Comparison of ENCODE assay signal across 17 cellular contexts in genomic region chr3:127770671-127771370, GRCh38. TPM values are rescaled to one million over a fixed set of nuclear protein-coding genes. Genes with fewer than 3 reads are reported as not detected.
DNase-seq lines count a peak whose midpoint lies in the region; ATAC-seq, FAIRE-seq and TF ChIP-seq lines count a peak whose summit lies in the region.
"Had no signal": no experiment of that assay in that cellular context is flagged by ENCODE, and none has a peak within 500 bp of the region (broad histone marks: within the 10 kb centered on the region; RNA-seq: fewer than 3 reads in every experiment).

No MANE protein-coding gene starts in this region.

- CTCF ChIA-PET in GM12878 (lab: Yijun Ruan, JAX): interaction anchor here (0.7 kb wide), 1 partner anchor 124 kb away, joined by 3 read pairs; no protein-coding TSS in a partner anchor

- H3K27ac ChIP-seq in GM12878 (ENCODE audit: control insufficient read depth, insufficient read depth) (peak overlapping the region; percentile 33; the same call in 1 of the 2 replicates), psoas muscle (no peak overlapping the region), neural progenitor cell (no peak overlapping the region), left ventricle myocardium inferior (replicated peaks) (no peak overlapping the region), uterus (no peak overlapping the region)
- H3K27ac ChIP-seq: SK-N-MC, thyroid gland had no signal

- H3K9me3 Mint-ChIP-seq in neural progenitor cell: peaks cover 16% of the 10 kb centered on the region

- H3K79me2 ChIP-seq in GM12878 (ENCODE audit: control insufficient read depth, insufficient read depth, low read length): peaks cover 57% of the 10 kb centered on the region
- H3K79me2 ChIP-seq in neural progenitor cell (ENCODE audit: low read depth): no peaks in the 10 kb centered on the region

- H3K4me2 ChIP-seq in GM12878 (ENCODE audit: control insufficient read depth, insufficient read depth) (no peak overlapping the region), neural progenitor cell (no peak overlapping the region)

- TF ChIP-seq POLR2A in GM12878 (IDR thresholded peaks at IDR 0.05; ENCODE audit: low read depth, low read length): no peak
- TF ChIP-seq POLR2A in uterus (IDR thresholded peaks at IDR 0.05): no peak

- H4K20me1 ChIP-seq in GM12878 (ENCODE audit: control insufficient read depth, insufficient read depth) (no peaks in the 10 kb centered on the region), neural progenitor cell (ENCODE audit: low read depth) (no peaks in the 10 kb centered on the region)

- H3K4me3 ChIP-seq in GM12878 (no peak overlapping the region), psoas muscle (no peak overlapping the region), neural progenitor cell (no peak overlapping the region), left ventricle myocardium inferior (no peak overlapping the region), uterus (no peak overlapping the region)
- H3K4me3 ChIP-seq: coronary artery, heart right ventricle, SK-N-MC, thyroid gland had no signal

- H3K36me3 Mint-ChIP-seq in neural progenitor cell: no peaks in the 10 kb centered on the region

- FAIRE-seq in GM12878 (lab: Jason Lieb, UNC): no peak
- FAIRE-seq: astrocyte had no signal

- RAD21 ChIA-PET in GM12878 (lab: Charles Lee; ENCODE audit: unreplicated experiment): interaction anchor here (10.7 kb wide), 1 partner anchor 18 kb away, joined by 149 read pairs; no protein-coding TSS in a partner anchor

- H3K27ac Mint-ChIP-seq in neural progenitor cell: no peak overlapping the region
- H3K27ac Mint-ChIP-seq: CD4-positive, alpha-beta memory T cell had no signal

- H3K27me3 Mint-ChIP-seq in neural progenitor cell (ENCODE audit: insufficient read depth, low read depth): peaks cover 4% of the 10 kb centered on the region

- in situ Hi-C loops in GM12878 (cut with MboI): no loop called here

- no peak overlapping the region for H3K9ac ChIP-seq in GM12878 (ENCODE audit: control insufficient read depth, insufficient read depth, low read length)
- no peak overlapping the region for H3K9ac ChIP-seq in neural progenitor cell

- H3K9me3 ChIP-seq in GM12878 (replicated peaks; ENCODE audit: control insufficient read depth, insufficient read depth, low read length): no peaks in the 10 kb centered on the region; the same call in 2 of the 3 replicates
- H3K9me3 ChIP-seq in psoas muscle: no peaks in the 10 kb centered on the region
- H3K9me3 ChIP-seq in neural progenitor cell (ENCODE audit: low read depth): no peaks in the 10 kb centered on the region
- H3K9me3 ChIP-seq in left ventricle myocardium inferior (replicated peaks): peaks cover 18% of the 10 kb centered on the region
- peaks cover 0 to 13% of the 10 kb centered on the region in 2 donors for H3K9me3 ChIP-seq in uterus
- H3K9me3 ChIP-seq: thyroid gland had no signal

- intact Hi-C loops in GM12878 (cut with micrococcal nuclease; ENCODE audit: unreplicated experiment): no loop called here
- intact Hi-C loops in psoas muscle (cut with DNase I): no loop called here
- intact Hi-C loops in left ventricle myocardium inferior (cut with micrococcal nuclease): no loop called here
- intact Hi-C loops in uterus (cut with DNase I; ENCODE audit: low total_unique reads): no loop called here

- H3F3A ChIP-seq in neural progenitor cell (ENCODE audit: low read depth): no peaks in the 10 kb centered on the region

- H3K4me3 Mint-ChIP-seq in neural progenitor cell: no peak overlapping the region
- H3K4me3 Mint-ChIP-seq: CD4-positive, alpha-beta memory T cell had no signal

- no TSS peak for BruUV-seq in GM12878 (replicated peaks; lab: Mats Ljungman, UMichigan)

- SMC1A ChIA-PET in GM12878 (lab: Charles Lee; ENCODE audit: uncharacterized antibody, unreplicated experiment): interaction anchor here (1.2 to 12.3 kb wide), 4 partner anchors 18 to 64 kb away, joined by 3 to 205 read pairs (median 4); no protein-coding TSS in a partner anchor

- peaks cover 16% of the 10 kb centered on the region for H3K4me1 Mint-ChIP-seq in neural progenitor cell

- no peak for TF ChIP-seq EP300 in GM12878 (IDR thresholded peaks at IDR 0.05; ENCODE audit: borderline replicate concordance in 1 of 2, control insufficient read depth in 1 of 2, low read depth in 2 of 2, low read length in 2 of 2)

- no peak for ATAC-seq in GM12878
- ATAC-seq in psoas muscle: no peak
- ATAC-seq: heart right ventricle had no signal

- H3K4me1 ChIP-seq in GM12878 (ENCODE audit: control insufficient read depth, insufficient read depth, low read length): peaks cover 62% of the 10 kb centered on the region
- peaks cover 60% of the 10 kb centered on the region for H3K4me1 ChIP-seq in psoas muscle
- H3K4me1 ChIP-seq in neural progenitor cell: no peaks in the 10 kb centered on the region
- peaks cover 87% of the 10 kb centered on the region for H3K4me1 ChIP-seq in left ventricle myocardium inferior
- peaks cover 0 to 11% of the 10 kb centered on the region in 2 donors for H3K4me1 ChIP-seq in uterus

- 86% methylated on average over 7 of the region's 7 CpGs for WGBS in GM12878 (ENCODE audit: insufficient coverage, insufficient replicate concordance, low lambda C conversion rate, missing lambda C conversion rate)
- 82 to 88% (median 87%) methylated on average over 7 of the region's 7 CpGs for WGBS in psoas muscle, 3 donors

- H3K36me3 ChIP-seq in GM12878 (ENCODE audit: control insufficient read depth in 2 of 2, insufficient read depth in 2 of 2, low read length in 1 of 2) (peaks cover 0 to 7% of the 10 kb centered on the region in 2 experiments; a peak in 2 of 4 replicates), psoas muscle (ENCODE audit: insufficient read depth in 1 of 2, low read depth in 1 of 2) (no peaks in the 10 kb centered on the region), neural progenitor cell (no peaks in the 10 kb centered on the region), left ventricle myocardium inferior (peaks cover 5% of the 10 kb centered on the region), uterus (no peaks in the 10 kb centered on the region)
- H3K36me3 ChIP-seq: thyroid gland had no signal

- H3K27me3 ChIP-seq in GM12878 (replicated peaks in 1 of 2; ENCODE audit: control insufficient read depth in 2 of 2, insufficient read depth in 2 of 2, low read length in 1 of 2): no peaks in the 10 kb centered on the region
- no peaks in the 10 kb centered on the region for H3K27me3 ChIP-seq in psoas muscle (ENCODE audit: insufficient read depth in 3 of 3, low read length in 2 of 3)
- no peaks in the 10 kb centered on the region for H3K27me3 ChIP-seq in neural progenitor cell
- no peaks in the 10 kb centered on the region for H3K27me3 ChIP-seq in left ventricle myocardium inferior (ENCODE audit: low read depth)
- no peaks in the 10 kb centered on the region for H3K27me3 ChIP-seq in uterus
- H3K27me3 ChIP-seq: heart right ventricle, thyroid gland had no signal

- peak; percentile 93 for DNase-seq in GF-D8 (lab: John Stamatoyannopoulos, UW)
- peak; percentile 47 for DNase-seq in NCI-H2081 treated with DMSO at 0.1 percent for 48 hours (lab: John Stamatoyannopoulos, UW)
- no peak for DNase-seq in GM12878 (ENCODE audit: low read depth, low spot score)
- DNase-seq in psoas muscle: peak; percentile 10 to 26
- DNase-seq in neural progenitor cell (ENCODE audit: low spot score): no peak
- DNase-seq in NCI-H1436 treated with DMSO at 0.1 percent for 48 hours (lab: John Stamatoyannopoulos, UW): no peak
- DNase-seq in left ventricle myocardium inferior: no peak
- DNase-seq in uterus: no peak
- DNase-seq: activated gamma-delta T cell treated with Interleukin-2 at 50 U/mL for 16 hours; CD4-positive, alpha-beta memory T cell; heart right ventricle; NCI-H187 treated with DMSO at 0.1 percent for 48 hours; thyroid gland had no signal

- H2AFZ ChIP-seq in GM12878 (ENCODE audit: control insufficient read depth, low read depth, low read length): no peak overlapping the region
- no peak overlapping the region for H2AFZ ChIP-seq in neural progenitor cell (replicated peaks)

- TF ChIP-seq CTCF in GM12878 (IDR thresholded peaks at IDR 0.05 in 2 of 3, conservative IDR thresholded peaks at IDR 0.05 in 1 of 3; ENCODE audit: control insufficient read depth in 2 of 3, extremely low read depth in 1 of 3, insufficient read depth in 1 of 3, low read depth in 3 of 3, low read length in 3 of 3) (no peak), psoas muscle (IDR thresholded peaks at IDR 0.05) (no peak), neural progenitor cell (IDR thresholded peaks at IDR 0.05) (no peak), left ventricle myocardium inferior (IDR thresholded peaks at IDR 0.05; ENCODE audit: borderline replicate concordance) (no peak), uterus (IDR thresholded peaks at IDR 0.05) (no peak)

- POLR2A ChIA-PET in GM12878 (lab: Charles Lee): interaction anchor here (1.4 kb wide), 1 partner anchor 9 kb away, joined by 6 read pairs; no protein-coding TSS in a partner anchor

- TF ChIP-seq RAD21 in GM12878 (IDR thresholded peaks at IDR 0.05; ENCODE audit: insufficient read depth, low read depth, low read length): no peak

TF ChIP-seq in GM12878, 131 proteins besides CTCF, POLR2A, EP300 and RAD21:
- TF ChIP-seq TCF7 (IDR thresholded peaks at IDR 0.05; ENCODE audit: borderline replicate concordance) (no peak), NR2F1 (conservative IDR thresholded peaks at IDR 0.05) (peak; percentile 63; the same call in 1 of the 2 replicates)

RNA-seq across cellular contexts. Expression of gene MGLL, which starts 51.5 kb away (rescaled TPM):
- 159 and 160 TPM in 2 replicates for total RNA-seq in GM12878 (2013; cell fraction: nucleolus; rRNA removed)
- total RNA-seq in GM12878 (2014; rRNA removed) (70.6 and 76.8 TPM in 2 replicates), GM12878 (2014; rRNA removed; fragmentation: Illumina TruSeq; extraction: Trizol) (40.5 and 44.9 TPM in 2 replicates), GM12878 (2021) (103 and 112 TPM in 2 replicates), psoas muscle (10 to 100 TPM; 53.7 to 85.6 (median 63.2) TPM), neural progenitor cell (ENCODE audit: low replicate concordance) (0.12 and 0.15 TPM in 2 replicates), left ventricle myocardium inferior (67.0 TPM), uterus (10 to 100 TPM; 12.6 to 44.8 (median 32.3) TPM)
- polyA plus RNA-seq in GM12878 (2011; ENCODE audit: low read depth): 27.7 TPM
- polyA plus RNA-seq in GM12878 (2011; rRNA removed) (35.1 and 70.0 TPM in 2 replicates), GM12878 (2014; fragmentation: Illumina TruSeq; extraction: Trizol) (41.3 and 72.2 TPM in 2 replicates), GM12878 (2014; fragmentation: Nextera tagmentation; extraction: Ambion mirVana) (10 to 100 TPM; 49.1 to 73.6 TPM), GM12878 (2014; rRNA removed) (65.1 and 74.2 TPM in 2 replicates), GM12878 (2016; fragmentation: Nextera tagmentation; extraction: Ambion mirVana) (100 to 1,000 TPM; 170 to 177 TPM), psoas muscle (10 to 100 TPM; 32.8 to 64.9 (median 47.5) TPM)
- 57.3 and 68.0 TPM in 2 replicates for polyA plus RNA-seq in GM12878 (2011; cell fraction: cytosol; rRNA removed)
- 69.0 and 72.8 TPM in 2 replicates for polyA plus RNA-seq in GM12878 (2011; cell fraction: nucleus; rRNA removed)
- polyA plus RNA-seq in GM12878 (2012): 39.3 and 54.1 TPM in 2 replicates
- polyA minus RNA-seq in GM12878 (2011; rRNA and poly(A)+ RNA removed): 66.8 and 76.8 TPM in 2 replicates
- 23.4 and 24.0 TPM in 2 replicates for polyA minus RNA-seq in GM12878 (2011; cell fraction: cytosol; rRNA and poly(A)+ RNA removed)
- 47.8 and 90.9 TPM in 2 replicates for polyA minus RNA-seq in GM12878 (2011; cell fraction: nucleus; rRNA and poly(A)+ RNA removed)
- total RNA-seq: G401 had no signal

Comparison
In these comparisons a context has a peak if more than half of its experiments do, and no peak if none do; other contexts are left out.
1. DNase-seq: peak in GF-D8 (single experiment), NCI-H2081 treated with DMSO at 0.1 percent for 48 hours (single experiment) and psoas muscle (2 of 2); none in GM12878 (single experiment), neural progenitor cell (single experiment), NCI-H1436 treated with DMSO at 0.1 percent for 48 hours (single experiment), left ventricle myocardium inferior (single experiment) and uterus (0 of 2).
2. RNA of gene MGLL, which starts 51.5 kb away (total RNA-seq): 40.5 to 160 TPM in GM12878, 67.0 TPM in left ventricle myocardium inferior (single experiment), 53.7 to 85.6 TPM in psoas muscle and 12.6 to 44.8 TPM in uterus; 0.12 to 0.15 TPM in neural progenitor cell; every median in the first group is over 10 times any median in the second.